Comparison of ENCODE assay signal across 8 cellular contexts in genomic region chr22:44550666-44551491, GRCh38. TPM values are rescaled to one million over a fixed set of nuclear protein-coding genes. Genes with fewer than 3 reads are reported as not detected.
DNase-seq lines count a peak whose midpoint lies in the region; ATAC-seq and TF ChIP-seq lines count a peak whose summit lies in the region.

No MANE protein-coding gene starts in this region.

- peak; percentile 42 for DNase-seq in activated naive CD4-positive, alpha-beta T cell treated with Interleukin-2 at 50 U/mL for 16 hours
- no peak for DNase-seq in activated naive CD4-positive, alpha-beta T cell treated with anti-CD3 and anti-CD28 coated beads, Interleukin-2, amount 10 ng/mL, durations not matched to agents 7 days and 5 days
- DNase-seq in left ventricle myocardium inferior (peak; percentile 72), NK-92 (lab: John Stamatoyannopoulos, UW; ENCODE audit: unreplicated experiment) (no peak), thyroid gland (no peak)
- DNase-seq in stimulated activated CD8-positive, alpha-beta memory T cell treated with anti-CD3 and anti-CD28 coated beads, Interleukin-2, amount 100 ng/mL, for 48 hours (ENCODE audit: low read depth in 2 of 2) = peak; percentile 8 to 19

- H3K9me3 ChIP-seq in left ventricle myocardium inferior (replicated peaks) = no peaks in the 10 kb centered on the region
- no peaks in the 10 kb centered on the region for H3K9me3 ChIP-seq in thyroid gland

- no peaks in the 10 kb centered on the region for H3K9me3 Mint-ChIP-seq in activated naive CD4-positive, alpha-beta T cell treated with anti-CD3 and anti-CD28 coated beads, Interleukin-2, amount 10 ng/mL, durations not matched to agents 7 days and 5 days

- H3K4me3 Mint-ChIP-seq in activated naive CD4-positive, alpha-beta T cell treated with anti-CD3 and anti-CD28 coated beads, Interleukin-2, amount 10 ng/mL, durations not matched to agents 7 days and 5 days = no peak overlapping the region

- H3K27ac ChIP-seq in left ventricle myocardium inferior (replicated peaks) (peak overlapping the region; percentile 70), thyroid gland (no peak overlapping the region)

- H3K4me1 Mint-ChIP-seq in activated naive CD4-positive, alpha-beta T cell treated with anti-CD3 and anti-CD28 coated beads, Interleukin-2, amount 10 ng/mL, durations not matched to agents 7 days and 5 days = peaks cover 3% of the 10 kb centered on the region

- H3K36me3 Mint-ChIP-seq in activated naive CD4-positive, alpha-beta T cell treated with anti-CD3 and anti-CD28 coated beads, Interleukin-2, amount 10 ng/mL, durations not matched to agents 7 days and 5 days = no peaks in the 10 kb centered on the region

- CTCF ChIA-PET in activated naive CD4-positive, alpha-beta T cell treated with anti-CD3 and anti-CD28 coated beads, Interleukin-2, amount 10 ng/mL, durations not matched to agents 7 days and 5 days (lab: Charles Lee) = no interaction called here

- TF ChIP-seq POLR2A in thyroid gland (IDR thresholded peaks at IDR 0.05) = no peak

- intact Hi-C loops in left ventricle myocardium inferior (cut with micrococcal nuclease) (no loop called here), thyroid gland (cut with DNase I) (no loop called here)

- H3K27me3 Mint-ChIP-seq in activated naive CD4-positive, alpha-beta T cell treated with anti-CD3 and anti-CD28 coated beads, Interleukin-2, amount 10 ng/mL, durations not matched to agents 7 days and 5 days = peaks cover 14% of the 10 kb centered on the region

- 61 to 68% methylated on average over 22 of the region's 22 CpGs for WGBS in thyroid gland, 2 donors

- H3K4me1 ChIP-seq in left ventricle myocardium inferior (peaks cover 13% of the 10 kb centered on the region), thyroid gland (no peaks in the 10 kb centered on the region)

- H3K4me3 ChIP-seq in WI38 (ENCODE audit: low read depth, low read length) (peak overlapping the region; percentile 57), left ventricle myocardium inferior (peak overlapping the region; percentile 61), thyroid gland (replicated peaks in 1 of 3) (no peak overlapping the region)

- no peak for ATAC-seq in GM19452 (IDR thresholded peaks at IDR 0.05; ENCODE audit: unreplicated experiment)

- TF ChIP-seq CTCF in WI38 (IDR thresholded peaks at IDR 0.05; ENCODE audit: low read depth, low read length) = no peak
- TF ChIP-seq CTCF in left ventricle myocardium inferior (IDR thresholded peaks at IDR 0.05; ENCODE audit: borderline replicate concordance) = no peak
- TF ChIP-seq CTCF in thyroid gland (IDR thresholded peaks at IDR 0.05) = no peak

- H3K27me3 ChIP-seq in left ventricle myocardium inferior (ENCODE audit: low read depth) = no peaks in the 10 kb centered on the region
- no peaks in the 10 kb centered on the region for H3K27me3 ChIP-seq in thyroid gland

- no peaks in the 10 kb centered on the region for H3K36me3 ChIP-seq in left ventricle myocardium inferior
- no peaks in the 10 kb centered on the region for H3K36me3 ChIP-seq in thyroid gland

- no peak overlapping the region for H3K27ac Mint-ChIP-seq in activated naive CD4-positive, alpha-beta T cell treated with anti-CD3 and anti-CD28 coated beads, Interleukin-2, amount 10 ng/mL, durations not matched to agents 7 days and 5 days

RNA-seq across cellular contexts. Expression of gene RTL6, which starts 52.8 kb away (rescaled TPM):
- total RNA-seq in left ventricle myocardium inferior (25.0 TPM), thyroid gland (10 to 100 TPM; 16.8 to 36.6 (median 28.6) TPM)

Comparison
In these comparisons a context has a peak if more than half of its experiments do, and no peak if none do; other contexts are left out.
1. DNase-seq: peak in activated naive CD4-positive, alpha-beta T cell treated with Interleukin-2 at 50 U/mL for 16 hours (single experiment), left ventricle myocardium inferior (single experiment) and stimulated activated CD8-positive, alpha-beta memory T cell treated with anti-CD3 and anti-CD28 coated beads, Interleukin-2, amount 100 ng/mL, for 48 hours (2 of 2); none in activated naive CD4-positive, alpha-beta T cell treated with anti-CD3 and anti-CD28 coated beads, Interleukin-2, amount 10 ng/mL, durations not matched to agents 7 days and 5 days (single experiment), NK-92 (single experiment) and thyroid gland (0 of 2).
2. H3K4me3 ChIP-seq: peak in WI38 (single experiment) and left ventricle myocardium inferior (single experiment); none in thyroid gland (0 of 3).